ENCODE assay signal across 19 cellular contexts in genomic region chr10:93160140-93160539, GRCh38.
"Had no signal": no experiment of that assay in that cellular context is flagged by ENCODE, and none has a peak within 500 bp of the region (broad histone marks: within the 10 kb centered on the region; RNA-seq: fewer than 3 reads in every experiment).

No MANE protein-coding gene starts in this region.

- H3K4me3 ChIP-seq: cardiac muscle cell had no signal

- H3K27me3 ChIP-seq: brain microvascular endothelial cell, cardiac muscle cell had no signal

- H3K4me1 Mint-ChIP-seq: activated naive CD4-positive, alpha-beta T cell treated with anti-CD3 and anti-CD28 coated beads, Interleukin-2, amount 50 U/mL, for 24 hours had no signal

- DNase-seq: activated CD4-positive, alpha-beta T cell treated with anti-CD3 and anti-CD28 coated beads for 4 hours; activated CD8-positive, alpha-beta memory T cell treated with anti-CD3 and anti-CD28 coated beads, Interleukin-2, amount 50 U/mL, for 4 hours; activated CD8-positive, alpha-beta T cell treated with anti-CD3 and anti-CD28 coated beads for 36 hours; activated T-cell treated with anti-CD3 and anti-CD28 coated beads, Interleukin-2, amount 50 U/mL, for 72 hours; Karpas-422; MM.1S; NCI-H1105 treated with DMSO at 0.1 percent for 48 hours; NCI-H1436 treated with DMSO at 0.1 percent for 48 hours; NCI-H187; NCI-H2081 treated with DMSO at 0.1 percent for 48 hours; NCI-H510A treated with DMSO at 0.1 percent for 48 hours; NCI-H69; PC-3; SHP77 had no signal

- H3K4me3 Mint-ChIP-seq: activated CD8-positive, alpha-beta T cell treated with anti-CD3 and anti-CD28 coated beads for 36 hours; activated naive CD4-positive, alpha-beta T cell treated with anti-CD3 and anti-CD28 coated beads, Interleukin-2, amount 50 U/mL, for 24 hours; activated T-cell treated with anti-CD3 and anti-CD28 coated beads, Interleukin-2, amount 50 U/mL, for 72 hours; T-helper 1 cell treated with Interleukin-12 subunit alpha and Interleukin-12 subunit beta and Interleukin-4 antibody, amounts not matched to agents 30 μg/mL and 1 μg/mL, for 36 hours had no signal

- H3K27ac ChIP-seq: brain microvascular endothelial cell, cardiac muscle cell had no signal

- H3K36me3 ChIP-seq: brain microvascular endothelial cell, cardiac muscle cell had no signal

- H3K27ac Mint-ChIP-seq: activated CD8-positive, alpha-beta T cell treated with anti-CD3 and anti-CD28 coated beads for 36 hours; activated naive CD4-positive, alpha-beta T cell treated with anti-CD3 and anti-CD28 coated beads, Interleukin-2, amount 50 U/mL, for 24 hours; activated T-cell treated with anti-CD3 and anti-CD28 coated beads, Interleukin-2, amount 50 U/mL, for 72 hours; T-helper 1 cell treated with Interleukin-12 subunit alpha and Interleukin-12 subunit beta and Interleukin-4 antibody, amounts not matched to agents 30 μg/mL and 1 μg/mL, for 36 hours had no signal

- ATAC-seq: activated CD4-positive, CD25-positive, alpha-beta regulatory T cell treated with anti-CD3 and anti-CD28 coated beads, Interleukin-2, amount 50 U/mL, for 24 hours; activated CD8-positive, alpha-beta T cell treated with anti-CD3 and anti-CD28 coated beads for 36 hours; activated T-cell treated with anti-CD3 and anti-CD28 coated beads, Interleukin-2, amount 50 U/mL, for 72 hours; PC-3 had no signal
